In genomic region chr12:108295631-108296030, GRCh38 we compare ENCODE assay signal across 17 cellular contexts. TPM values are rescaled to one million over a fixed set of nuclear protein-coding genes. Genes with fewer than 3 reads are reported as not detected.
A peak's percentile ranks its signal among the peaks of the same experiment; 100 is the strongest.
DNase-seq lines count a peak whose midpoint lies in the region; ATAC-seq and TF ChIP-seq lines count a peak whose summit lies in the region.
"Had no signal": no experiment of that assay in that cellular context is flagged by ENCODE, and none has a peak within 500 bp of the region (broad histone marks: within the 10 kb centered on the region; RNA-seq: fewer than 3 reads in every experiment).

No MANE protein-coding gene starts in this region.

- no peak for ATAC-seq in activated CD8-positive, alpha-beta T cell treated with anti-CD3 and anti-CD28 coated beads, Interleukin-2, amount 10 ng/mL, durations not matched to agents 7 days and 5 days
- ATAC-seq in activated CD8-positive, alpha-beta T cell treated with anti-CD3 and anti-CD28 coated beads for 36 hours = no peak
- no peak for ATAC-seq in central memory CD8-positive, alpha-beta T cell (replicated peaks; ENCODE audit: extremely low read depth, poor library complexity, severe bottlenecking)
- ATAC-seq: GM12878 had no signal

- TF ChIP-seq CTCF in activated CD8-positive, alpha-beta T cell treated with anti-CD3 and anti-CD28 coated beads for 36 hours (IDR thresholded peaks at IDR 0.05) = no peak

- no peaks in the 10 kb centered on the region for H3K9me3 Mint-ChIP-seq in activated CD8-positive, alpha-beta T cell treated with anti-CD3 and anti-CD28 coated beads, Interleukin-2, amount 10 ng/mL, durations not matched to agents 7 days and 5 days (ENCODE audit: insufficient read depth)
- no peaks in the 10 kb centered on the region for H3K9me3 Mint-ChIP-seq in activated CD8-positive, alpha-beta T cell treated with anti-CD3 and anti-CD28 coated beads for 36 hours
- peaks cover 6% of the 10 kb centered on the region for H3K9me3 Mint-ChIP-seq in central memory CD8-positive, alpha-beta T cell
- H3K9me3 Mint-ChIP-seq in immature natural killer cell = no peaks in the 10 kb centered on the region

- CTCF ChIA-PET in activated CD8-positive, alpha-beta T cell treated with anti-CD3 and anti-CD28 coated beads, Interleukin-2, amount 10 ng/mL, durations not matched to agents 7 days and 5 days (lab: Charles Lee) = interaction anchor here (1.3 to 1.7 kb wide), 2 partner anchors 21 to 217 kb away, joined by 3 to 5 read pairs; no protein-coding TSS in a partner anchor
- CTCF ChIA-PET in activated CD8-positive, alpha-beta T cell treated with anti-CD3 and anti-CD28 coated beads for 36 hours (lab: Charles Lee) = no interaction called here

- peaks cover 49% of the 10 kb centered on the region for H3K4me1 Mint-ChIP-seq in activated CD8-positive, alpha-beta T cell treated with anti-CD3 and anti-CD28 coated beads, Interleukin-2, amount 10 ng/mL, durations not matched to agents 7 days and 5 days (ENCODE audit: low read depth)
- peaks cover 22% of the 10 kb centered on the region for H3K4me1 Mint-ChIP-seq in activated CD8-positive, alpha-beta T cell treated with anti-CD3 and anti-CD28 coated beads for 36 hours (ENCODE audit: low read depth)
- peaks cover 55% of the 10 kb centered on the region for H3K4me1 Mint-ChIP-seq in central memory CD8-positive, alpha-beta T cell
- peaks cover 97 to 100% of the 10 kb centered on the region in 2 donors for H3K4me1 Mint-ChIP-seq in immature natural killer cell

- POLR2A ChIA-PET in activated CD8-positive, alpha-beta T cell treated with anti-CD3 and anti-CD28 coated beads, Interleukin-2, amount 10 ng/mL, durations not matched to agents 7 days and 5 days (lab: Charles Lee) = no interaction called here
- POLR2A ChIA-PET in activated CD8-positive, alpha-beta T cell treated with anti-CD3 and anti-CD28 coated beads for 36 hours (lab: Charles Lee) = no interaction called here

- H3K36me3 Mint-ChIP-seq in activated CD8-positive, alpha-beta T cell treated with anti-CD3 and anti-CD28 coated beads, Interleukin-2, amount 10 ng/mL, durations not matched to agents 7 days and 5 days (ENCODE audit: low read depth) = no peaks in the 10 kb centered on the region
- H3K36me3 Mint-ChIP-seq in activated CD8-positive, alpha-beta T cell treated with anti-CD3 and anti-CD28 coated beads for 36 hours (ENCODE audit: low read depth) = no peaks in the 10 kb centered on the region
- H3K36me3 Mint-ChIP-seq in central memory CD8-positive, alpha-beta T cell (ENCODE audit: insufficient read depth) = peaks cover 5% of the 10 kb centered on the region
- H3K36me3 Mint-ChIP-seq in immature natural killer cell = peaks cover 31 to 37% (median 32%) of the 10 kb centered on the region in 3 donors

- H3K27ac Mint-ChIP-seq in activated CD8-positive, alpha-beta T cell treated with anti-CD3 and anti-CD28 coated beads, Interleukin-2, amount 10 ng/mL, durations not matched to agents 7 days and 5 days = peak overlapping the region; percentile 13
- no peak overlapping the region for H3K27ac Mint-ChIP-seq in activated CD8-positive, alpha-beta T cell treated with anti-CD3 and anti-CD28 coated beads for 36 hours
- peak overlapping the region; percentile 30 for H3K27ac Mint-ChIP-seq in central memory CD8-positive, alpha-beta T cell (ENCODE audit: low read depth)
- H3K27ac Mint-ChIP-seq in immature natural killer cell = peak overlapping the region; percentile 91 to 97 (median 95)

- intact Hi-C loops in activated CD8-positive, alpha-beta T cell treated with anti-CD3 and anti-CD28 coated beads for 36 hours (cut with micrococcal nuclease) = no loop called here

- no peak overlapping the region for H3K4me3 Mint-ChIP-seq in activated CD8-positive, alpha-beta T cell treated with anti-CD3 and anti-CD28 coated beads, Interleukin-2, amount 10 ng/mL, durations not matched to agents 7 days and 5 days
- H3K4me3 Mint-ChIP-seq in activated CD8-positive, alpha-beta T cell treated with anti-CD3 and anti-CD28 coated beads for 36 hours = no peak overlapping the region
- H3K4me3 Mint-ChIP-seq in central memory CD8-positive, alpha-beta T cell = no peak overlapping the region
- peak overlapping the region; percentile 54 to 78 (median 70) for H3K4me3 Mint-ChIP-seq in immature natural killer cell

- peaks cover 10% of the 10 kb centered on the region for H3K27me3 Mint-ChIP-seq in activated CD8-positive, alpha-beta T cell treated with anti-CD3 and anti-CD28 coated beads, Interleukin-2, amount 10 ng/mL, durations not matched to agents 7 days and 5 days (ENCODE audit: low read depth)
- H3K27me3 Mint-ChIP-seq in activated CD8-positive, alpha-beta T cell treated with anti-CD3 and anti-CD28 coated beads for 36 hours = no peaks in the 10 kb centered on the region
- no peaks in the 10 kb centered on the region for H3K27me3 Mint-ChIP-seq in central memory CD8-positive, alpha-beta T cell
- peaks cover 0 to 10% (median under 1%) of the 10 kb centered on the region in 3 donors for H3K27me3 Mint-ChIP-seq in immature natural killer cell (ENCODE audit: low read depth in 3 of 3)

- no peak for DNase-seq in activated CD8-positive, alpha-beta T cell treated with anti-CD3 and anti-CD28 coated beads, Interleukin-2, amount 10 ng/mL, durations not matched to agents 7 days and 5 days
- no peak for DNase-seq in activated CD8-positive, alpha-beta T cell treated with anti-CD3 and anti-CD28 coated beads for 36 hours
- DNase-seq in central memory CD8-positive, alpha-beta T cell (ENCODE audit: low spot score in 2 of 2) = no peak
- no peak for DNase-seq in immature natural killer cell
- peak; percentile 34 for DNase-seq in retina
- DNase-seq in stimulated activated CD4-positive, alpha-beta T cell treated with anti-CD3 and anti-CD28 coated beads, Interleukin-4, amount 100 ng/mL, for 4 hours = no peak
- no peak for DNase-seq in DMS153 (lab: John Stamatoyannopoulos, UW)
- no peak for DNase-seq in activated effector memory CD4-positive, alpha-beta T cell treated with anti-CD3 and anti-CD28 coated beads, Interleukin-2, amount 50 U/mL, for 16 hours
- DNase-seq: DND-41, HCEC 1CT, NCI-H1417, NCI-H187 treated with DMSO at 0.1 percent for 48 hours, NCI-H446 treated with DMSO at 0.1 percent for 48 hours, NCI-H748 treated with DMSO at 0.1 percent for 48 hours, PC-9 had no signal

RNA-seq across cellular contexts. Expression of gene CMKLR1, which starts 43.5 kb away (rescaled TPM):
- under 1 TPM in 1 of 2 experiments, not detected in 1; 0.08 TPM for total RNA-seq in activated CD8-positive, alpha-beta T cell treated with anti-CD3 and anti-CD28 coated beads, Interleukin-2, amount 10 ng/mL, durations not matched to agents 7 days and 5 days
- not detected for total RNA-seq in activated CD8-positive, alpha-beta T cell treated with anti-CD3 and anti-CD28 coated beads for 36 hours
- 10 to 100 TPM; 32.5 to 83.7 (median 49.6) TPM for polyA plus RNA-seq in immature natural killer cell
- total RNA-seq: A172, PC-9 had no signal

Comparison
In these comparisons a context has a peak if more than half of its experiments do, and no peak if none do; other contexts are left out.
1. H3K4me3 Mint-ChIP-seq: peak in immature natural killer cell (5 of 5); none in activated CD8-positive, alpha-beta T cell treated with anti-CD3 and anti-CD28 coated beads, Interleukin-2, amount 10 ng/mL, durations not matched to agents 7 days and 5 days (single experiment), activated CD8-positive, alpha-beta T cell treated with anti-CD3 and anti-CD28 coated beads for 36 hours (single experiment) and central memory CD8-positive, alpha-beta T cell (single experiment).